Comparison of ENCODE assay signal across 17 cellular contexts in genomic region chr3:54874816-54875556, GRCh38. TPM values are rescaled to one million over a fixed set of nuclear protein-coding genes. Genes with fewer than 3 reads are reported as not detected.
DNase-seq lines count a peak whose midpoint lies in the region; FAIRE-seq and TF ChIP-seq lines count a peak whose summit lies in the region.
"Had no signal": no experiment of that assay in that cellular context is flagged by ENCODE, and none has a peak within 500 bp of the region (broad histone marks: within the 10 kb centered on the region; RNA-seq: fewer than 3 reads in every experiment).

No MANE protein-coding gene starts in this region.

- peaks cover 65% of the 10 kb centered on the region for H3K4me1 Mint-ChIP-seq in osteocyte (ENCODE audit: unreplicated experiment)
- H3K4me1 Mint-ChIP-seq in activated CD4-positive, alpha-beta T cell treated with anti-CD3 and anti-CD28 coated beads, Interleukin-2, amount 10 ng/mL, durations not matched to agents 24 days and 14 days, result no peaks in the 10 kb centered on the region
- H3K4me1 Mint-ChIP-seq: CD8-positive, alpha-beta memory T cell had no signal

- peak; percentile 58 for FAIRE-seq in HTR-8/SVneo (lab: Jason Lieb, UNC)
- FAIRE-seq in bronchial epithelial cell (lab: Jason Lieb, UNC), result peak; percentile 60
- FAIRE-seq: GM18507 had no signal

- 0 out of 2 replicates have a peak overlapping the region, but pooled peaks have one; percentile 8 for H3K4me2 ChIP-seq in BLaER1

- H3K27ac Mint-ChIP-seq in osteocyte (ENCODE audit: unreplicated experiment), result peak overlapping the region; percentile 35
- H3K27ac Mint-ChIP-seq in activated CD4-positive, alpha-beta T cell treated with anti-CD3 and anti-CD28 coated beads, Interleukin-2, amount 10 ng/mL, durations not matched to agents 24 days and 14 days, result no peak overlapping the region
- H3K27ac Mint-ChIP-seq: CD8-positive, alpha-beta memory T cell had no signal

- H3K27me3 ChIP-seq in BLaER1 (no peaks in the 10 kb centered on the region), bronchial epithelial cell (ENCODE audit: control insufficient read depth, insufficient read depth, low read length) (no peaks in the 10 kb centered on the region)
- H3K27me3 ChIP-seq: BE2C had no signal

- H3K36me3 ChIP-seq in BLaER1 (no peaks in the 10 kb centered on the region), bronchial epithelial cell (ENCODE audit: control insufficient read depth, insufficient read depth, low read length) (no peaks in the 10 kb centered on the region)
- H3K36me3 ChIP-seq: BE2C had no signal

- TF ChIP-seq CTCF in bronchial epithelial cell (IDR thresholded peaks at IDR 0.05; ENCODE audit: insufficient read depth, low read length, severe bottlenecking) (no peak), osteocyte (IDR thresholded peaks at IDR 0.05) (no peak)

- H4K20me1 ChIP-seq in BLaER1, result no peaks in the 10 kb centered on the region

- no peak for DNase-seq in HTR-8/SVneo (ENCODE audit: insufficient read length, low spot score)
- no peak for DNase-seq in bronchial epithelial cell (ENCODE audit: low read depth)
- DNase-seq in osteocyte (ENCODE audit: extremely low spot score, unreplicated experiment), result no peak
- DNase-seq in NOMO-1 treated with DMSO at 0.1 percent for 48 hours (lab: John Stamatoyannopoulos, UW; ENCODE audit: unreplicated experiment), result no peak
- DNase-seq in HuH-7.5 (ENCODE audit: low spot score), result no peak
- DNase-seq in activated CD4-positive, alpha-beta T cell treated with anti-CD3 and anti-CD28 coated beads, Interleukin-2, amount 10 ng/mL, durations not matched to agents 24 days and 14 days, result no peak
- DNase-seq: ACHN; BE2C; CD8-positive, alpha-beta memory T cell; NCI-H1048; NCI-H146; NCI-H345 had no signal

- no peak overlapping the region for H3K27ac ChIP-seq in BLaER1
- H3K27ac ChIP-seq: SK-N-MC had no signal

- H3K4me3 ChIP-seq in BLaER1 (no peak overlapping the region), bronchial epithelial cell (ENCODE audit: low read depth, low read length) (no peak overlapping the region)
- H3K4me3 ChIP-seq: SK-N-MC had no signal

- H3K36me3 Mint-ChIP-seq in osteocyte (ENCODE audit: unreplicated experiment), result no peaks in the 10 kb centered on the region
- no peaks in the 10 kb centered on the region for H3K36me3 Mint-ChIP-seq in activated CD4-positive, alpha-beta T cell treated with anti-CD3 and anti-CD28 coated beads, Interleukin-2, amount 10 ng/mL, durations not matched to agents 24 days and 14 days (ENCODE audit: low read depth)
- H3K36me3 Mint-ChIP-seq: CD8-positive, alpha-beta memory T cell had no signal

- no peaks in the 10 kb centered on the region for H3K27me3 Mint-ChIP-seq in osteocyte (ENCODE audit: unreplicated experiment)
- H3K27me3 Mint-ChIP-seq in activated CD4-positive, alpha-beta T cell treated with anti-CD3 and anti-CD28 coated beads, Interleukin-2, amount 10 ng/mL, durations not matched to agents 24 days and 14 days, result no peaks in the 10 kb centered on the region
- H3K27me3 Mint-ChIP-seq: CD8-positive, alpha-beta memory T cell had no signal

- H3K9me3 ChIP-seq in BLaER1, result no peaks in the 10 kb centered on the region
- H3K9me3 ChIP-seq: BE2C had no signal

- H3K9me3 Mint-ChIP-seq in osteocyte (ENCODE audit: unreplicated experiment), result no peaks in the 10 kb centered on the region
- peaks cover 5% of the 10 kb centered on the region for H3K9me3 Mint-ChIP-seq in activated CD4-positive, alpha-beta T cell treated with anti-CD3 and anti-CD28 coated beads, Interleukin-2, amount 10 ng/mL, durations not matched to agents 24 days and 14 days

- peaks cover 6% of the 10 kb centered on the region for H3K4me1 ChIP-seq in BLaER1
- H3K4me1 ChIP-seq: BE2C had no signal

- H3K9ac ChIP-seq in BLaER1, result no peak overlapping the region

- no peak overlapping the region for H3K4me3 Mint-ChIP-seq in osteocyte (ENCODE audit: unreplicated experiment)
- no peak overlapping the region for H3K4me3 Mint-ChIP-seq in activated CD4-positive, alpha-beta T cell treated with anti-CD3 and anti-CD28 coated beads, Interleukin-2, amount 10 ng/mL, durations not matched to agents 24 days and 14 days
- H3K4me3 Mint-ChIP-seq: CD8-positive, alpha-beta memory T cell had no signal

- intact Hi-C loops in activated CD4-positive, alpha-beta T cell treated with anti-CD3 and anti-CD28 coated beads, Interleukin-2, amount 10 ng/mL, durations not matched to agents 24 days and 14 days (cut with micrococcal nuclease), result no loop called here

RNA-seq across cellular contexts. Expression of gene LRTM1, which starts 52.9 kb away (rescaled TPM):
- total RNA-seq in bronchial epithelial cell (not detected in 2 replicates), osteocyte (not detected in 2 replicates)
- total RNA-seq in activated CD4-positive, alpha-beta T cell treated with anti-CD3 and anti-CD28 coated beads, Interleukin-2, amount 10 ng/mL, durations not matched to agents 24 days and 14 days, result not detected in 2 replicates
- total RNA-seq: CD8-positive, alpha-beta memory T cell; Daoy; Right ventricle myocardium inferior had no signal
